16 cellular contexts compared by ENCODE assay signal in the genomic region with DNA sequence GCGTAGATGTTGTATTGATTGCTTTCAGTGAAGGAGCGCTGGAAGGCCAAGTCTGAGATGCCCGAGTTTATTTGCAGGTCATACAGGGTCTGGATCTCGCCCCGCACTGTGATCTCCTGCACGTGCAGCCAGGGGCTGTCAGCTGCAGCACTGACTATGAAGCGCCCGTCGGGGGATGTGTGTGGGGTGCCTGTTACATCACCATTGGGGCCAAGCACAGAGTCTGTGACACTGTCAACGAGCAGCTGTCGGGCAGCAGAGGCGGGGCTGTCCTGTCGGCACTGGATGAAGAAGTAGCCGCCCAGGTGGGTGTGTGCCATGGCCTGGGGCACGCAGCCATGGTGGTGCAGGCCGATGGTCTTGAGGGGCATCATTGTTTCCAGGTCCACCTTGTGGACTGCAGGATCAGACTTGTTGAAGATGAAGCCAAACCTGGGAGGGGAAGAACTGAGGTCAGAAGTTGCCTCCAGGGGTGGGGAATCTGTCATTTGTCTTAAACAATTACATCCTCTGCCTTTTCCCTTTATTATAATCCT.
"Had no signal": no experiment of that assay in that cellular context is flagged by ENCODE, and none has a peak within 500 bp of the region (broad histone marks: within the 10 kb centered on the region; RNA-seq: fewer than 3 reads in every experiment).

No MANE protein-coding gene starts in this region.

- H3K27me3 ChIP-seq: neural progenitor cell, pancreas, right lobe of liver, upper lobe of left lung had no signal

- H3K4me2 ChIP-seq: neural progenitor cell had no signal

- H3K4me3 ChIP-seq: coronary artery, heart left ventricle, left ventricle myocardium inferior, lower lobe of right lung, neural progenitor cell, pancreas, prostate gland, right lobe of liver, tibial artery, upper lobe of left lung had no signal

- H3K9me3 ChIP-seq: heart left ventricle, left ventricle myocardium inferior, lower lobe of right lung, pancreas, prostate gland, right lobe of liver, upper lobe of left lung had no signal

- H3K4me1 ChIP-seq: heart left ventricle, lower lobe of right lung, neural progenitor cell, pancreas, prostate gland, right lobe of liver, tibial artery, upper lobe of left lung had no signal

- H3K27ac ChIP-seq: coronary artery, heart left ventricle, left ventricle myocardium inferior, lower lobe of right lung, neural progenitor cell, pancreas, prostate gland, right lobe of liver, tibial artery, upper lobe of left lung had no signal

- H3K36me3 ChIP-seq: heart left ventricle, left ventricle myocardium inferior, lower lobe of right lung, neural progenitor cell, pancreas, prostate gland, right lobe of liver, tibial artery, upper lobe of left lung had no signal

- H3K9ac ChIP-seq: neural progenitor cell had no signal

- H2AFZ ChIP-seq: neural progenitor cell had no signal

- DNase-seq: effector CD4-positive, alpha-beta T cell; endodermal cell; erythroblast; heart left ventricle; hippocampal formation; left ventricle myocardium inferior; lower lobe of right lung; nucleus accumbens; pancreas; right lobe of liver; stimulated activated CD4-positive, alpha-beta T cell treated with anti-CD3 and anti-CD28 coated beads, Interleukin-4, amount 100 ng/mL, for 24 hours; tibial artery had no signal
